Comparison of ENCODE assay signal across 7 cellular contexts in the genomic region with DNA sequence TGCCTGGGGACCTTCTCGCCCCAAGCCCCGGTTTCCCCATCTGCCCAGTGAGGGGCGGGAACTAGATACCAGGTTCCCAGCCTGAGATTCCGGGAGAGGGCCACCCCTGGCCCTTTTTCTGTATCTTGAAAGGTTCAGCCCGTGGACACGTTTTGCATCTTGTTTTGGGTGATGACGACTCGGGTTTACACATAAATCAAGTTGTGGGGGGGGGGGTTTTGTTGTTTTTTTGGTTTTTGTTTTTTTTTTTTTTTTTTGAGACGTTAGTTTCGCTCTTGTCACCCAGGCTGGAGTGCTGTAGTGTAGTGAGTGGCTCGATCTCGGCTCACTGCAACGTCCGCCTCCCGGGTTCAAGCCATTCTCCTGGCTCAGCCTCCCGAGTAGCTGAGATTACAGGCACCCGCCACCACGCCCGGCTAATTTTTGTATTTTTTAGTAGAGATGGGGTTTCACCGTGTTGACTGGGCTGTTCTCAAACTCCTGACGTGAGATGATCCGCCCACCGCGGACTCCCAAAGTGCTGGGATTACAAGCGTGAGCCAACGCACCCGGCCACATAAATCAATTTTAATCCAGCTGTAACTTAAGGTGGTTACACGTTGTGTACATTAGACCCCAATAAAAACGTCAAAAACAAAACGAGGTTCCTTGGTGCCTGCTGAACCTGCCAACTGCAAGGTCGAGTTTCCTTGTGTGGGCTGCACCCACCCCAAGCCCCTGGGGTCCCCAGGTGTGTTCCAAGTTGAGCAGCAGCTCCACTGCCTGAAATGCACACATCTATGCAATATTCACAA. TPM values are rescaled to one million over a fixed set of nuclear protein-coding genes. Genes with fewer than 3 reads are reported as not detected.
DNase-seq lines count a peak whose midpoint lies in the region; ATAC-seq, FAIRE-seq and TF ChIP-seq lines count a peak whose summit lies in the region.

No MANE protein-coding gene starts in this region.

- H3K4me2 ChIP-seq in GM23338: peak overlapping the region; percentile 90

- no peak for TF ChIP-seq CTCF in GM23338 (conservative IDR thresholded peaks at IDR 0.05; ENCODE audit: low read depth in 2 of 2)
- no peak for TF ChIP-seq CTCF in Panc1 (IDR thresholded peaks at IDR 0.05)
- TF ChIP-seq CTCF in pancreas (IDR thresholded peaks at IDR 0.05): no peak
- no peak for TF ChIP-seq CTCF in D721Med (IDR thresholded peaks at IDR 0.05; ENCODE audit: insufficient read depth, missing control alignments)

- H3K4me3 Mint-ChIP-seq in GM23338: peak overlapping the region; percentile 74

- H4K20me1 ChIP-seq in GM23338 (replicated peaks; ENCODE audit: insufficient read depth): peaks cover 30% of the 10 kb centered on the region

- peak overlapping the region; percentile 85 for H3K27ac Mint-ChIP-seq in GM23338

- H3K27ac ChIP-seq in GM23338 (ENCODE audit: low read depth): peak overlapping the region; percentile 90; the same call in 1 of the 2 replicates
- no peak overlapping the region for H3K27ac ChIP-seq in Panc1 (ENCODE audit: low read length)
- H3K27ac ChIP-seq in esophagus (ENCODE audit: low read depth in 2 of 2, low read length in 1 of 2): peak overlapping the region; percentile 97 to 99
- H3K27ac ChIP-seq in pancreas: peak overlapping the region; percentile 89 to 97 (median 94)

- peaks cover 16% of the 10 kb centered on the region for H3K9me3 Mint-ChIP-seq in GM23338

- peak overlapping the region; percentile 78 for H3K4me3 ChIP-seq in GM23338
- peak overlapping the region; percentile 58 to 76 for H3K4me3 ChIP-seq in Panc1 (ENCODE audit: low read depth in 2 of 2, low read length in 2 of 2)
- H3K4me3 ChIP-seq in esophagus (ENCODE audit: low read depth in 1 of 2, low read length in 2 of 2): peak overlapping the region; percentile 66 to 85
- H3K4me3 ChIP-seq in pancreas: peak overlapping the region; percentile 61 to 83 (median 74)

- DNase-seq in GM23338 (ENCODE audit: low spot score): no peak
- DNase-seq in Panc1 (ENCODE audit: low read depth, low spot score): peak; percentile 8
- DNase-seq in pancreas: peak in 2 of 6 donors; percentile 20 to 21
- DNase-seq in COLO668 (lab: John Stamatoyannopoulos, UW; ENCODE audit: unreplicated experiment): no peak
- DNase-seq in NCI-H2196 treated with DMSO at 0.1 percent for 48 hours (lab: John Stamatoyannopoulos, UW; ENCODE audit: unreplicated experiment): no peak
- DNase-seq in D721Med (ENCODE audit: insufficient read length, low spot score): no peak

- H3K36me3 ChIP-seq in GM23338 (ENCODE audit: insufficient read depth): no peaks in the 10 kb centered on the region
- H3K36me3 ChIP-seq in Panc1 (ENCODE audit: control insufficient read depth, insufficient read depth, low read length): no peaks in the 10 kb centered on the region; the same call in 1 of the 2 replicates
- H3K36me3 ChIP-seq in esophagus (ENCODE audit: control insufficient read depth in 2 of 2, insufficient read depth in 2 of 2, low read length in 1 of 2): no peaks in the 10 kb centered on the region
- H3K36me3 ChIP-seq in pancreas: no peaks in the 10 kb centered on the region

- CTCF ChIA-PET in Panc1 (lab: Charles Lee): no interaction called here

- peaks cover 24% of the 10 kb centered on the region for H3K27me3 Mint-ChIP-seq in GM23338 (ENCODE audit: insufficient read depth, low read depth, poor library complexity)

- no peaks in the 10 kb centered on the region for H3K9me3 ChIP-seq in Panc1 (ENCODE audit: control insufficient read depth, insufficient read depth, low read depth, low read length)
- no peaks in the 10 kb centered on the region for H3K9me3 ChIP-seq in esophagus (ENCODE audit: control insufficient read depth in 2 of 2, insufficient read depth in 1 of 2, low read depth in 1 of 2, low read length in 1 of 2)
- no peaks in the 10 kb centered on the region for H3K9me3 ChIP-seq in pancreas

- ATAC-seq in GM23338 (no peak), Panc1 (peak; percentile 20), pancreas (peak; percentile 7 to 17 (median 11))

- 10 to 11% methylated on average over 31 of the region's 31 CpGs for WGBS in esophagus, 2 donors
- WGBS in pancreas, 2 donors: 7% methylated on average over 31 of the region's 31 CpGs

- POLR2A ChIA-PET in Panc1 (lab: Charles Lee): no interaction called here

- peaks cover 23% of the 10 kb centered on the region for H3K4me1 Mint-ChIP-seq in GM23338

- in situ Hi-C loops in Panc1 (cut with HindIII; ENCODE audit: low pct_unique_long_range_greater_than_20kb, low sequenced_read_pairs): no loop called here

- peak overlapping the region; percentile 93 for H2AFZ ChIP-seq in GM23338

- intact Hi-C loops in Panc1 (cut with micrococcal nuclease; ENCODE audit: unreplicated experiment): no loop called here
- intact Hi-C loops in pancreas (cut with DNase I): loop anchor here in 1 of 3 donors (10.0 kb wide), 1 partner anchor 66 kb away; a partner anchor contains a TSS

- no TSS peak for BruUV-seq in Panc1 (replicated peaks; lab: Mats Ljungman, UMichigan)

- H3F3A ChIP-seq in GM23338 (replicated peaks; ENCODE audit: low read depth): no peaks in the 10 kb centered on the region

- H3K4me1 ChIP-seq in GM23338 (ENCODE audit: insufficient read depth) (peaks cover 10% of the 10 kb centered on the region; the same call in 1 of the 2 replicates), Panc1 (ENCODE audit: control insufficient read depth, insufficient read depth, low read length) (no peaks in the 10 kb centered on the region; the same call in 1 of the 2 replicates), esophagus (ENCODE audit: control insufficient read depth in 2 of 2, insufficient read depth in 2 of 2, low read length in 1 of 2) (peaks cover 7% of the 10 kb centered on the region in 2 donors), pancreas (peaks cover 0 to 7% (median 7%) of the 10 kb centered on the region in 3 donors)

- H3K27me3 ChIP-seq in GM23338 (ENCODE audit: insufficient read depth) (no peaks in the 10 kb centered on the region), Panc1 (ENCODE audit: control insufficient read depth, insufficient read depth, low read length) (no peaks in the 10 kb centered on the region), esophagus (ENCODE audit: control insufficient read depth in 1 of 2, insufficient read depth in 2 of 2, low read length in 2 of 2) (peaks cover 0 to 3% of the 10 kb centered on the region in 2 donors), pancreas (no peaks in the 10 kb centered on the region)

- no peak for FAIRE-seq in pancreas (lab: Jason Lieb, UNC)
- FAIRE-seq in D721Med (lab: Jason Lieb, UNC): no peak

- no peaks in the 10 kb centered on the region for H3K9me2 ChIP-seq in GM23338 (ENCODE audit: insufficient read depth)

- peaks cover 32% of the 10 kb centered on the region for H3K79me2 ChIP-seq in GM23338 (replicated peaks; ENCODE audit: insufficient read depth)

- H3K36me3 Mint-ChIP-seq in GM23338 (ENCODE audit: low read depth): peaks cover 9% of the 10 kb centered on the region; the same call in 2 of the 3 replicates

TF ChIP-seq in GM23338, 12 proteins besides CTCF, POLR2A, EP300 and RAD21 (continues in another document):
- TF ChIP-seq STAT1 (IDR thresholded peaks at IDR 0.05; ENCODE audit: unreplicated experiment): no peak
- TF ChIP-seq EZH2phosphoT487 (IDR thresholded peaks at IDR 0.05; ENCODE audit: unreplicated experiment): no peak
- no peak for TF ChIP-seq EZH2 (IDR thresholded peaks at IDR 0.05; ENCODE audit: low read depth, unreplicated experiment)
- no peak for TF ChIP-seq NANOG (IDR thresholded peaks at IDR 0.05; ENCODE audit: borderline replicate concordance)
- TF ChIP-seq ZNF114 (CRISPR knock-in tag; IDR thresholded peaks at IDR 0.05): no peak
- no peak for TF ChIP-seq ZNF331 (CRISPR knock-in tag; IDR thresholded peaks at IDR 0.05; ENCODE audit: low read depth)
- no peak for TF ChIP-seq POLR2AphosphoS5 (IDR thresholded peaks at IDR 0.05; ENCODE audit: low read depth)
- TF ChIP-seq, protein P1, sequence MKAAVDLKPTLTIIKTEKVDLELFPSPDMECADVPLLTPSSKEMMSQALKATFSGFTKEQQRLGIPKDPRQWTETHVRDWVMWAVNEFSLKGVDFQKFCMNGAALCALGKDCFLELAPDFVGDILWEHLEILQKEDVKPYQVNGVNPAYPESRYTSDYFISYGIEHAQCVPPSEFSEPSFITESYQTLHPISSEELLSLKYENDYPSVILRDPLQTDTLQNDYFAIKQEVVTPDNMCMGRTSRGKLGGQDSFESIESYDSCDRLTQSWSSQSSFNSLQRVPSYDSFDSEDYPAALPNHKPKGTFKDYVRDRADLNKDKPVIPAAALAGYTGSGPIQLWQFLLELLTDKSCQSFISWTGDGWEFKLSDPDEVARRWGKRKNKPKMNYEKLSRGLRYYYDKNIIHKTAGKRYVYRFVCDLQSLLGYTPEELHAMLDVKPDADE (IDR thresholded peaks at IDR 0.05): no peak

RNA-seq across cellular contexts. Expression of a gene that starts 1.1 kb away (rescaled TPM):
- total RNA-seq in GM23338 (2014; rRNA removed; shearing (Covaris generic)): 40.7 and 46.0 TPM in 2 replicates
- 87.1 and 88.0 TPM in 2 replicates for polyA plus RNA-seq in GM23338 (2016; fragmentation: Nextera tagmentation; extraction: Ambion mirVana)
- total RNA-seq in Panc1 (2021; ENCODE audit: unreplicated experiment): 27.6 TPM
- polyA plus RNA-seq in Panc1 (2012; ENCODE audit: insufficient read length): 23.2 TPM
- 1 to 10 TPM; 4.5 to 6.6 TPM for polyA plus RNA-seq in esophagus
- 10 to 100 TPM; 14.4 to 36.3 (median 17.2) TPM for total RNA-seq in pancreas
- polyA plus RNA-seq in pancreas: 1 to 10 TPM; 8.8 to 9.0 TPM

RNA-seq across cellular contexts. Expression of a gene that starts 43.7 kb away (rescaled TPM):
- 12.8 and 16.0 TPM in 2 replicates for total RNA-seq in GM23338 (2014; rRNA removed; shearing (Covaris generic))
- polyA plus RNA-seq in GM23338 (2016; fragmentation: Nextera tagmentation; extraction: Ambion mirVana) (9.2 and 10.9 TPM in 2 replicates), esophagus (1 to 10 TPM; 2.7 to 3.5 TPM), pancreas (1 to 10 TPM; 4.8 to 9.8 TPM)
- total RNA-seq in Panc1 (2021; ENCODE audit: unreplicated experiment) (22.1 TPM), pancreas (10 to 100 TPM in 1 of 6 donors, 1 to 10 TPM in 5; 6.0 to 12.5 (median 7.3) TPM)
- polyA plus RNA-seq in Panc1 (2012; ENCODE audit: insufficient read length): 29.3 TPM
